Comparison of ENCODE assay signal across 25 cellular contexts in genomic region chr17:17882182-17882581, GRCh38.
"Had no signal": no experiment of that assay in that cellular context is flagged by ENCODE, and none has a peak within 500 bp of the region (broad histone marks: within the 10 kb centered on the region; RNA-seq: fewer than 3 reads in every experiment).

No MANE protein-coding gene starts in this region.

- ATAC-seq: activated CD8-positive, alpha-beta T cell treated with anti-CD3 and anti-CD28 coated beads, Interleukin-2, amount 10 ng/mL, durations not matched to agents 7 days and 5 days; PC-3 had no signal

- H3K27me3 ChIP-seq: adrenal gland, breast epithelium, MG63 had no signal

- H3K27ac Mint-ChIP-seq: activated CD8-positive, alpha-beta T cell treated with anti-CD3 and anti-CD28 coated beads, Interleukin-2, amount 10 ng/mL, durations not matched to agents 7 days and 5 days; activated naive CD8-positive, alpha-beta T cell treated with anti-CD3 and anti-CD28 coated beads, Interleukin-2, amount 10 ng/mL, durations not matched to agents 7 days and 5 days; T-helper 1 cell treated with Interleukin-12 subunit alpha and Interleukin-12 subunit beta and Interleukin-4 antibody, amounts not matched to agents 30 μg/mL and 1 μg/mL, for 36 hours had no signal

- H3K27me3 Mint-ChIP-seq: activated naive CD8-positive, alpha-beta T cell treated with anti-CD3 and anti-CD28 coated beads, Interleukin-2, amount 10 ng/mL, durations not matched to agents 7 days and 5 days had no signal

- H3K36me3 ChIP-seq: breast epithelium, MG63 had no signal

- H3K27ac ChIP-seq: adrenal gland, breast epithelium had no signal

- DNase-seq: activated CD4-positive, alpha-beta T cell treated with anti-CD3 and anti-CD28 coated beads for 48 hours; activated CD4-positive, alpha-beta T cell treated with anti-CD3 and anti-CD28 coated beads, Interleukin-2, amount 50 U/mL, for 4 hours; activated CD4-positive, CD25-positive, alpha-beta regulatory T cell treated with anti-CD3 and anti-CD28 coated beads, Interleukin-2, amount 50 U/mL, for 72 hours; activated CD8-positive, alpha-beta memory T cell treated with anti-CD3 and anti-CD28 coated beads, Interleukin-2, amount 50 U/mL, for 48 hours; activated CD8-positive, alpha-beta T cell treated with anti-CD3 and anti-CD28 coated beads, Interleukin-2, amount 10 ng/mL, durations not matched to agents 7 days and 5 days; activated naive CD4-positive, alpha-beta T cell; activated naive CD8-positive, alpha-beta T cell treated with anti-CD3 and anti-CD28 coated beads, Interleukin-2, amount 10 ng/mL, durations not matched to agents 7 days and 5 days; activated T-cell treated with anti-CD3 and anti-CD28 coated beads, Interleukin-2, amount 50 U/mL, for 1 hour; adrenal gland; anterior cingulate cortex; central memory CD4-positive, alpha-beta T cell; MG63; MV-4-11; NCI-H1105 treated with DMSO at 0.1 percent for 48 hours; NCI-H1436 treated with DMSO at 0.1 percent for 48 hours; NCI-H187; NCI-H2081; NCI-H510A treated with DMSO at 0.1 percent for 48 hours; NCI-H69; NK-92 treated with Interleukin-12 subunit alpha and Interleukin-12 subunit beta, amount 100 ng/mL, for 24 hours; PC-3; SHP77 treated with DMSO at 0.1 percent for 48 hours had no signal

- FAIRE-seq: RCC 7860 had no signal

- H3K4me3 ChIP-seq: adrenal gland, breast epithelium, MG63 had no signal

- H3K9me3 Mint-ChIP-seq: activated naive CD8-positive, alpha-beta T cell treated with anti-CD3 and anti-CD28 coated beads, Interleukin-2, amount 10 ng/mL, durations not matched to agents 7 days and 5 days; T-helper 1 cell treated with Interleukin-12 subunit alpha and Interleukin-12 subunit beta and Interleukin-4 antibody, amounts not matched to agents 30 μg/mL and 1 μg/mL, for 36 hours had no signal

- H3K9me3 ChIP-seq: adrenal gland, breast epithelium, MG63 had no signal

- H3K4me3 Mint-ChIP-seq: activated CD8-positive, alpha-beta T cell treated with anti-CD3 and anti-CD28 coated beads, Interleukin-2, amount 10 ng/mL, durations not matched to agents 7 days and 5 days; activated naive CD8-positive, alpha-beta T cell treated with anti-CD3 and anti-CD28 coated beads, Interleukin-2, amount 10 ng/mL, durations not matched to agents 7 days and 5 days; T-helper 1 cell treated with Interleukin-12 subunit alpha and Interleukin-12 subunit beta and Interleukin-4 antibody, amounts not matched to agents 30 μg/mL and 1 μg/mL, for 36 hours had no signal
